26 cellular contexts compared by ENCODE assay signal in genomic region chr2:39535606-39536185, GRCh38.
"Had no signal": no experiment of that assay in that cellular context is flagged by ENCODE, and none has a peak within 500 bp of the region (broad histone marks: within the 10 kb centered on the region; RNA-seq: fewer than 3 reads in every experiment).

No MANE protein-coding gene starts in this region.

- H3K4me1 Mint-ChIP-seq: neural crest cell had no signal

- H3K36me3 Mint-ChIP-seq: naive B cell; natural killer cell treated with Interleukin-12 subunit alpha and Interleukin-12 subunit beta and Interleukin-15 and Interleukin-18, amount 100 ng/mL, for 72 hours had no signal

- H3K79me2 ChIP-seq: hepatocyte, parathyroid adenoma had no signal

- H3K9me3 Mint-ChIP-seq: dendritic cell treated with granulocyte-macrophage colony-stimulating factor and Interleukin-4, amounts not matched to agents 40 ng/mL and 50 ng/mL, for 4 days; naive B cell; natural killer cell treated with Interleukin-12 subunit alpha and Interleukin-12 subunit beta and Interleukin-15 and Interleukin-18, amount 100 ng/mL, for 72 hours; stimulated activated naive CD8-positive, alpha-beta T cell treated with anti-CD3 and anti-CD28 coated beads, Interleukin-15, amount 100 ng/mL, for 72 hours had no signal

- H3K9ac ChIP-seq: parathyroid adenoma had no signal

- ATAC-seq: gastrocnemius medialis; left lobe of liver; mucosa of descending colon; natural killer cell treated with Interleukin-12 subunit alpha and Interleukin-12 subunit beta and Interleukin-15 and Interleukin-18, amount 100 ng/mL, for 72 hours; stimulated activated naive CD8-positive, alpha-beta T cell treated with anti-CD3 and anti-CD28 coated beads, Interleukin-15, amount 100 ng/mL, for 72 hours had no signal

- H3K27me3 ChIP-seq: colonic mucosa, gastrocnemius medialis, hepatocyte, right atrium auricular region, sigmoid colon, suprapubic skin, transverse colon, vagina had no signal

- H3K4me3 Mint-ChIP-seq: dendritic cell treated with granulocyte-macrophage colony-stimulating factor and Interleukin-4, amounts not matched to agents 40 ng/mL and 50 ng/mL, for 4 days; mesothelial cell of epicardium; naive B cell; natural killer cell treated with Interleukin-12 subunit alpha and Interleukin-12 subunit beta and Interleukin-15 and Interleukin-18, amount 100 ng/mL, for 72 hours; neural crest cell; stimulated activated naive CD8-positive, alpha-beta T cell treated with anti-CD3 and anti-CD28 coated beads, Interleukin-15, amount 100 ng/mL, for 72 hours had no signal

- H2AFZ ChIP-seq: hepatocyte, parathyroid adenoma had no signal

- H3K27ac Mint-ChIP-seq: dendritic cell treated with granulocyte-macrophage colony-stimulating factor and Interleukin-4, amounts not matched to agents 40 ng/mL and 50 ng/mL, for 4 days; mesothelial cell of epicardium; naive B cell; natural killer cell treated with Interleukin-12 subunit alpha and Interleukin-12 subunit beta and Interleukin-15 and Interleukin-18, amount 100 ng/mL, for 72 hours; progenitor cell of endocrine pancreas; stimulated activated naive CD8-positive, alpha-beta T cell treated with anti-CD3 and anti-CD28 coated beads, Interleukin-15, amount 100 ng/mL, for 72 hours had no signal

- H3K27me3 Mint-ChIP-seq: stimulated activated naive CD8-positive, alpha-beta T cell treated with anti-CD3 and anti-CD28 coated beads, Interleukin-15, amount 100 ng/mL, for 72 hours had no signal

- H3K4me2 ChIP-seq: hepatocyte had no signal

- H3K27ac ChIP-seq: colonic mucosa, hepatocyte, parathyroid adenoma, right atrium auricular region, sigmoid colon, suprapubic skin, transverse colon, vagina had no signal

- H3K4me3 ChIP-seq: colonic mucosa, gastrocnemius medialis, hepatocyte, lung, mucosa of descending colon, right atrium auricular region, sigmoid colon, suprapubic skin, transverse colon, vagina had no signal

- H3K36me3 ChIP-seq: colonic mucosa, gastrocnemius medialis, right atrium auricular region, sigmoid colon, suprapubic skin, transverse colon, vagina had no signal

- H3K9me3 ChIP-seq: colonic mucosa, gastrocnemius medialis, mucosa of descending colon, right atrium auricular region, sigmoid colon, suprapubic skin, transverse colon, vagina had no signal

- DNase-seq: colonic mucosa; effector memory CD4-positive, alpha-beta T cell; erythroblast; foreskin fibroblast; gastrocnemius medialis; head of caudate nucleus; kidney; mesenchymal stem cell; mucosa of descending colon; naive B cell; sigmoid colon; stimulated activated naive CD4-positive, alpha-beta T cell; stimulated activated naive CD8-positive, alpha-beta T cell treated with anti-CD3 and anti-CD28 coated beads, Interleukin-15, amount 100 ng/mL, for 72 hours; transverse colon had no signal

- H3K4me1 ChIP-seq: colonic mucosa, parathyroid adenoma, sigmoid colon, suprapubic skin, transverse colon, vagina had no signal
